ENCODE assay signal across 8 cellular contexts in genomic region chr3:48686538-48687219, GRCh38. TPM values are rescaled to one million over a fixed set of nuclear protein-coding genes. Genes with fewer than 3 reads are reported as not detected.
DNase-seq lines count a peak whose midpoint lies in the region; ATAC-seq and TF ChIP-seq lines count a peak whose summit lies in the region.

No MANE protein-coding gene starts in this region.

- TF ChIP-seq CTCF in activated B cell treated with CpG ODN at 0.5 μM for 24 hours (IDR thresholded peaks at IDR 0.05) (no peak), stomach (IDR thresholded peaks at IDR 0.05) (no peak)

- H3K9me3 ChIP-seq in iPS-18a (ENCODE audit: control insufficient read depth, low read depth, low read length), result no peaks in the 10 kb centered on the region
- H3K9me3 ChIP-seq in stomach, result no peaks in the 10 kb centered on the region

- no peaks in the 10 kb centered on the region for H3K27me3 ChIP-seq in iPS-18a (ENCODE audit: control insufficient read depth, insufficient read depth, low read length)
- no peaks in the 10 kb centered on the region for H3K27me3 ChIP-seq in stomach

- H3K27me3 Mint-ChIP-seq in T-helper 1 cell treated with Interleukin-12 subunit alpha and Interleukin-12 subunit beta and Interleukin-4 antibody, amounts not matched to agents 30 μg/mL and 1 μg/mL, for 36 hours (ENCODE audit: low read depth), result no peaks in the 10 kb centered on the region
- H3K27me3 Mint-ChIP-seq in activated B cell treated with CpG ODN at 0.5 μM for 24 hours, result no peaks in the 10 kb centered on the region

- no peak overlapping the region for H3K9ac ChIP-seq in iPS-18a (ENCODE audit: low read length)

- H3K4me3 ChIP-seq in iPS-18a (ENCODE audit: low read length), result peak overlapping the region; percentile 80
- peak overlapping the region; percentile 71 to 96 (median 78) for H3K4me3 ChIP-seq in stomach

- peak overlapping the region; percentile 45 for H3K27ac Mint-ChIP-seq in T-helper 1 cell treated with Interleukin-12 subunit alpha and Interleukin-12 subunit beta and Interleukin-4 antibody, amounts not matched to agents 30 μg/mL and 1 μg/mL, for 36 hours
- H3K27ac Mint-ChIP-seq in activated B cell treated with CpG ODN at 0.5 μM for 24 hours, result peak overlapping the region; percentile 30

- POLR2A ChIA-PET in activated B cell treated with CpG ODN at 0.5 μM for 24 hours (lab: Charles Lee), result interaction anchor here (0.6 to 1.3 kb wide), 2 partner anchors 21 to 31 kb away, joined by 3 to 5 read pairs; no protein-coding TSS in a partner anchor

- H3K4me1 ChIP-seq in iPS-18a (ENCODE audit: control insufficient read depth, low read depth, low read length), result peaks cover 5% of the 10 kb centered on the region
- H3K4me1 ChIP-seq in stomach, result peaks cover 26 to 46% (median 40%) of the 10 kb centered on the region in 4 donors

- H3K27ac ChIP-seq in iPS-18a (ENCODE audit: low read length) (no peak overlapping the region), stomach (peak overlapping the region in 4 of 5 donors; percentile 91 to 94 (median 91))

- no peaks in the 10 kb centered on the region for H3K9me3 Mint-ChIP-seq in T-helper 1 cell treated with Interleukin-12 subunit alpha and Interleukin-12 subunit beta and Interleukin-4 antibody, amounts not matched to agents 30 μg/mL and 1 μg/mL, for 36 hours
- no peaks in the 10 kb centered on the region for H3K9me3 Mint-ChIP-seq in activated B cell treated with CpG ODN at 0.5 μM for 24 hours

- WGBS in stomach, 5 donors, result 40 to 61% (median 50%) methylated on average over 9 to 10 of the region's 10 CpGs

- peak overlapping the region; percentile 96 for H3K4me3 Mint-ChIP-seq in T-helper 1 cell treated with Interleukin-12 subunit alpha and Interleukin-12 subunit beta and Interleukin-4 antibody, amounts not matched to agents 30 μg/mL and 1 μg/mL, for 36 hours
- peak overlapping the region; percentile 90 for H3K4me3 Mint-ChIP-seq in activated B cell treated with CpG ODN at 0.5 μM for 24 hours

- DNase-seq in T-helper 1 cell (no peak), activated B cell treated with CpG ODN at 0.5 μM for 24 hours (no peak), stomach (no peak), middle frontal gyrus (ENCODE audit: extremely low spot score, low spot score) (no peak), ureter (ENCODE audit: low spot score) (no peak), HT-29 (ENCODE audit: low spot score) (no peak)

- no peak for TF ChIP-seq POLR2A in stomach (IDR thresholded peaks at IDR 0.05)

- H3K36me3 Mint-ChIP-seq in T-helper 1 cell treated with Interleukin-12 subunit alpha and Interleukin-12 subunit beta and Interleukin-4 antibody, amounts not matched to agents 30 μg/mL and 1 μg/mL, for 36 hours (ENCODE audit: low read depth), result peaks cover 24% of the 10 kb centered on the region
- H3K36me3 Mint-ChIP-seq in activated B cell treated with CpG ODN at 0.5 μM for 24 hours (ENCODE audit: low read depth), result peaks cover 55% of the 10 kb centered on the region

- ATAC-seq in activated B cell treated with CpG ODN at 0.5 μM for 24 hours (ENCODE audit: low read depth), result no peak

- peaks cover 22% of the 10 kb centered on the region for H3K4me1 Mint-ChIP-seq in T-helper 1 cell treated with Interleukin-12 subunit alpha and Interleukin-12 subunit beta and Interleukin-4 antibody, amounts not matched to agents 30 μg/mL and 1 μg/mL, for 36 hours (ENCODE audit: low read depth)
- peaks cover 28% of the 10 kb centered on the region for H3K4me1 Mint-ChIP-seq in activated B cell treated with CpG ODN at 0.5 μM for 24 hours

- H3K36me3 ChIP-seq in iPS-18a (ENCODE audit: control insufficient read depth, low read depth, low read length) (peaks cover 54% of the 10 kb centered on the region), stomach (peaks cover 51 to 59% (median 55%) of the 10 kb centered on the region in 4 donors)

- intact Hi-C loops in activated B cell treated with CpG ODN at 0.5 μM for 24 hours (cut with micrococcal nuclease) (loop anchor here (1.0 to 10.0 kb wide), 4 partner anchors 51 to 412 kb away; partner anchors contain the start of gene SLC26A6), stomach (cut with DNase I; ENCODE audit: low total_unique reads) (no loop called here)

- CTCF ChIA-PET in activated B cell treated with CpG ODN at 0.5 μM for 24 hours (lab: Charles Lee), result interaction anchor here (1.0 to 1.5 kb wide), 5 partner anchors 12 to 286 kb away, joined by 3 to 6 read pairs (median 3); no protein-coding TSS in a partner anchor

- no peak for TF ChIP-seq EP300 in stomach (IDR thresholded peaks at IDR 0.05)

RNA-seq across cellular contexts. Expression of gene NCKIPSD, which starts 1.0 kb away (rescaled TPM):
- 9.2 and 9.7 TPM in 2 replicates for total RNA-seq in activated B cell treated with CpG ODN at 0.5 μM for 24 hours
- total RNA-seq in stomach, result 10 to 100 TPM; 16.2 to 46.7 (median 32.6) TPM
- polyA plus RNA-seq in stomach, result 1 to 10 TPM; 6.1 to 7.7 (median 6.1) TPM
- total RNA-seq in ureter, result 21.6 TPM
- 33.8 and 42.8 TPM in 2 replicates for total RNA-seq in HT-29 (2014; rRNA removed; shearing (Covaris generic))

RNA-seq across cellular contexts. Expression of gene CELSR3, which starts 24.0 kb away (rescaled TPM):
- 1.5 and 2.3 TPM in 2 replicates for total RNA-seq in activated B cell treated with CpG ODN at 0.5 μM for 24 hours
- 1 to 10 TPM in 4 of 5 donors, not detected in 1; 1.5 to 2.3 (median 1.9) TPM for total RNA-seq in stomach
- under 1 TPM; 0.15 to 1.00 (median 0.53) TPM for polyA plus RNA-seq in stomach
- total RNA-seq in ureter, result 1.5 TPM
- total RNA-seq in HT-29 (2014; rRNA removed; shearing (Covaris generic)), result 9.9 and 12.5 TPM in 2 replicates

RNA-seq across cellular contexts. Expression of gene IP6K2, which starts 30.3 kb away (rescaled TPM):
- total RNA-seq in activated B cell treated with CpG ODN at 0.5 μM for 24 hours, result 83.2 and 94.1 TPM in 2 replicates
- 100 to 1,000 TPM; 102 to 234 (median 110) TPM for total RNA-seq in stomach
- polyA plus RNA-seq in stomach, result 10 to 100 TPM; 44.1 to 87.5 (median 65.7) TPM
- 97.0 TPM for total RNA-seq in ureter
- 46.8 and 55.9 TPM in 2 replicates for total RNA-seq in HT-29 (2014; rRNA removed; shearing (Covaris generic))

RNA-seq across cellular contexts. Expression of gene SLC26A6, which starts 51.4 kb away (rescaled TPM):
- total RNA-seq in activated B cell treated with CpG ODN at 0.5 μM for 24 hours (12.4 and 21.5 TPM in 2 replicates), stomach (100 to 1,000 TPM in 3 of 5 donors, 10 to 100 TPM in 2; 23.9 to 279 (median 137) TPM), ureter (12.3 TPM)
- polyA plus RNA-seq in stomach, result 10 to 100 TPM; 14.8 to 67.7 (median 31.4) TPM
- total RNA-seq in HT-29 (2014; rRNA removed; shearing (Covaris generic)), result 28.3 and 32.1 TPM in 2 replicates
